Comparison of ENCODE assay signal across 12 cellular contexts in the genomic region with DNA sequence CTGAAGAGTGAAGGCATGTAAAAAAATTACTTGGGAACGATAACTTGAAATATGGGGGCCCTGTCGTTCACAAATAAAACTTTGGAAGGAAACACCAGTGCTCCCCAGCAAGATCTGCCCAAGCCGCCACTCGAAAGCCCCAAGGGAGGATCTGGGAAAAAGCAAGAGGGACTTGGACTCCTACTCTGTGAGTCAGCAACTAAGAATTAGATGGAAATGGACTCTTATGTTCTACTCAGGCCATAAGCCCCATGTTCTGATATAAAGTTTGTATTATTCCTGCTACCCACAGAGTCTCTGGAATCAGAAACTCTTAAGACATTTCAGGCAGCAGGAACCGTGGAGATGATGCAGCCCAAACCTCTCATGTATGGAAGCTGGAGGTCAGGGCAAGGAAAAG.
DNase-seq lines count a peak whose midpoint lies in the region; ATAC-seq, FAIRE-seq and TF ChIP-seq lines count a peak whose summit lies in the region.
"Had no signal": no experiment of that assay in that cellular context is flagged by ENCODE, and none has a peak within 500 bp of the region (broad histone marks: within the 10 kb centered on the region; RNA-seq: fewer than 3 reads in every experiment).

No MANE protein-coding gene starts in this region.

- H3K9me3 ChIP-seq in left ventricle myocardium inferior (replicated peaks) (no peaks in the 10 kb centered on the region), small intestine (ENCODE audit: control insufficient read depth, low read depth) (no peaks in the 10 kb centered on the region)

- H3K4me1 Mint-ChIP-seq in stimulated activated naive CD8-positive, alpha-beta T cell treated with anti-CD3 and anti-CD28 coated beads, Interleukin-15, amount 100 ng/mL, for 72 hours = no peaks in the 10 kb centered on the region

- DNase-seq in ELR (ENCODE audit: low read depth) (peak; percentile 66), astrocyte of the cerebellum (ENCODE audit: low read depth) (peak; percentile 70), left ventricle myocardium inferior (no peak), small intestine (peak; percentile 31), NCI-H526 treated with DMSO at 0.1 percent for 48 hours (lab: John Stamatoyannopoulos, UW) (no peak)
- no peak for DNase-seq in stimulated activated naive CD8-positive, alpha-beta T cell treated with anti-CD3 and anti-CD28 coated beads, Interleukin-15, amount 100 ng/mL, for 72 hours
- DNase-seq: NCI-H345, occipital lobe had no signal

- peaks cover 36% of the 10 kb centered on the region for H3K36me3 ChIP-seq in left ventricle myocardium inferior
- peaks cover 0 to 2% of the 10 kb centered on the region in 2 donors for H3K36me3 ChIP-seq in small intestine (ENCODE audit: control insufficient read depth in 2 of 2, insufficient read depth in 2 of 2, low read length in 2 of 2)

- no peak for ATAC-seq in GM19035 (IDR thresholded peaks at IDR 0.05; ENCODE audit: unreplicated experiment)
- ATAC-seq in stimulated activated naive CD8-positive, alpha-beta T cell treated with anti-CD3 and anti-CD28 coated beads, Interleukin-15, amount 100 ng/mL, for 72 hours = no peak
- no peak for ATAC-seq in HG03039 (IDR thresholded peaks at IDR 0.05; ENCODE audit: unreplicated experiment)

- no peak overlapping the region for H3K27ac Mint-ChIP-seq in stimulated activated naive CD8-positive, alpha-beta T cell treated with anti-CD3 and anti-CD28 coated beads, Interleukin-15, amount 100 ng/mL, for 72 hours

- H3K27ac ChIP-seq in left ventricle myocardium inferior (replicated peaks) (peak overlapping the region; percentile 87), small intestine (ENCODE audit: low read depth in 1 of 2, low read length in 1 of 2) (peak overlapping the region in 1 of 2 donors; percentile 8)
- H3K27ac ChIP-seq: VCaP had no signal

- H3K4me1 ChIP-seq in left ventricle myocardium inferior = peaks cover 65% of the 10 kb centered on the region
- peaks cover 11% of the 10 kb centered on the region in 2 donors for H3K4me1 ChIP-seq in small intestine (ENCODE audit: control insufficient read depth in 2 of 2, insufficient read depth in 1 of 2, low read depth in 1 of 2, low read length in 1 of 2)

- 56 to 70% (median 68%) methylated on average over 5 of the region's 5 CpGs for WGBS in small intestine, 3 donors

- in situ Hi-C loops in astrocyte of the cerebellum (cut with HindIII; ENCODE audit: low sequenced_read_pairs) = no loop called here

- TF ChIP-seq CTCF in astrocyte of the cerebellum (IDR thresholded peaks at IDR 0.05; ENCODE audit: low read depth, low read length, missing control alignments) (no peak), left ventricle myocardium inferior (IDR thresholded peaks at IDR 0.05; ENCODE audit: borderline replicate concordance) (no peak)

- H3K9me3 Mint-ChIP-seq in stimulated activated naive CD8-positive, alpha-beta T cell treated with anti-CD3 and anti-CD28 coated beads, Interleukin-15, amount 100 ng/mL, for 72 hours = no peaks in the 10 kb centered on the region

- no peak overlapping the region for H3K4me3 ChIP-seq in astrocyte of the cerebellum (ENCODE audit: low read depth, low read length)
- H3K4me3 ChIP-seq in left ventricle myocardium inferior = no peak overlapping the region
- H3K4me3 ChIP-seq in small intestine (ENCODE audit: low read depth in 1 of 2, low read length in 2 of 2) = no peak overlapping the region

- intact Hi-C loops in left ventricle myocardium inferior (cut with micrococcal nuclease) = no loop called here

- FAIRE-seq in small intestine (lab: Jason Lieb, UNC) = no peak

- H3K4me3 Mint-ChIP-seq in stimulated activated naive CD8-positive, alpha-beta T cell treated with anti-CD3 and anti-CD28 coated beads, Interleukin-15, amount 100 ng/mL, for 72 hours = no peak overlapping the region

- peaks cover 23% of the 10 kb centered on the region for H3K27me3 Mint-ChIP-seq in stimulated activated naive CD8-positive, alpha-beta T cell treated with anti-CD3 and anti-CD28 coated beads, Interleukin-15, amount 100 ng/mL, for 72 hours
- H3K27me3 Mint-ChIP-seq: type B pancreatic cell had no signal

- H3K27me3 ChIP-seq in left ventricle myocardium inferior (ENCODE audit: low read depth) (no peaks in the 10 kb centered on the region), small intestine (ENCODE audit: control insufficient read depth in 2 of 2, insufficient read depth in 2 of 2, low read length in 2 of 2) (no peaks in the 10 kb centered on the region)

Comparison
In these comparisons a context has a peak if more than half of its experiments do, and no peak if none do; other contexts are left out.
1. DNase-seq: peak in ELR (single experiment), astrocyte of the cerebellum (single experiment) and small intestine (single experiment); none in left ventricle myocardium inferior (single experiment), stimulated activated naive CD8-positive, alpha-beta T cell treated with anti-CD3 and anti-CD28 coated beads, Interleukin-15, amount 100 ng/mL, for 72 hours (0 of 2) and NCI-H526 treated with DMSO at 0.1 percent for 48 hours (single experiment).